ENCODE assay signal across 1 cellular context in genomic region chr1:20729155-20729931, GRCh38.
TF ChIP-seq lines count a peak whose summit lies in the region.

No MANE protein-coding gene starts in this region.

TF ChIP-seq in GM23338, 12 proteins besides CTCF, POLR2A, EP300 and RAD21 (continued from another document):
- TF ChIP-seq ZNF462 (CRISPR knock-in tag; IDR thresholded peaks at IDR 0.05) (no peak), ZNF114 (CRISPR knock-in tag; IDR thresholded peaks at IDR 0.05) (no peak)
- TF ChIP-seq, protein P1, sequence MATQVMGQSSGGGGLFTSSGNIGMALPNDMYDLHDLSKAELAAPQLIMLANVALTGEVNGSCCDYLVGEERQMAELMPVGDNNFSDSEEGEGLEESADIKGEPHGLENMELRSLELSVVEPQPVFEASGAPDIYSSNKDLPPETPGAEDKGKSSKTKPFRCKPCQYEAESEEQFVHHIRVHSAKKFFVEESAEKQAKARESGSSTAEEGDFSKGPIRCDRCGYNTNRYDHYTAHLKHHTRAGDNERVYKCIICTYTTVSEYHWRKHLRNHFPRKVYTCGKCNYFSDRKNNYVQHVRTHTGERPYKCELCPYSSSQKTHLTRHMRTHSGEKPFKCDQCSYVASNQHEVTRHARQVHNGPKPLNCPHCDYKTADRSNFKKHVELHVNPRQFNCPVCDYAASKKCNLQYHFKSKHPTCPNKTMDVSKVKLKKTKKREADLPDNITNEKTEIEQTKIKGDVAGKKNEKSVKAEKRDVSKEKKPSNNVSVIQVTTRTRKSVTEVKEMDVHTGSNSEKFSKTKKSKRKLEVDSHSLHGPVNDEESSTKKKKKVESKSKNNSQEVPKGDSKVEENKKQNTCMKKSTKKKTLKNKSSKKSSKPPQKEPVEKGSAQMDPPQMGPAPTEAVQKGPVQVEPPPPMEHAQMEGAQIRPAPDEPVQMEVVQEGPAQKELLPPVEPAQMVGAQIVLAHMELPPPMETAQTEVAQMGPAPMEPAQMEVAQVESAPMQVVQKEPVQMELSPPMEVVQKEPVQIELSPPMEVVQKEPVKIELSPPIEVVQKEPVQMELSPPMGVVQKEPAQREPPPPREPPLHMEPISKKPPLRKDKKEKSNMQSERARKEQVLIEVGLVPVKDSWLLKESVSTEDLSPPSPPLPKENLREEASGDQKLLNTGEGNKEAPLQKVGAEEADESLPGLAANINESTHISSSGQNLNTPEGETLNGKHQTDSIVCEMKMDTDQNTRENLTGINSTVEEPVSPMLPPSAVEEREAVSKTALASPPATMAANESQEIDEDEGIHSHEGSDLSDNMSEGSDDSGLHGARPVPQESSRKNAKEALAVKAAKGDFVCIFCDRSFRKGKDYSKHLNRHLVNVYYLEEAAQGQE (IDR thresholded peaks at IDR 0.05; ENCODE audit: unreplicated experiment): no peak
